10 cellular contexts compared by ENCODE assay signal in the genomic region with DNA sequence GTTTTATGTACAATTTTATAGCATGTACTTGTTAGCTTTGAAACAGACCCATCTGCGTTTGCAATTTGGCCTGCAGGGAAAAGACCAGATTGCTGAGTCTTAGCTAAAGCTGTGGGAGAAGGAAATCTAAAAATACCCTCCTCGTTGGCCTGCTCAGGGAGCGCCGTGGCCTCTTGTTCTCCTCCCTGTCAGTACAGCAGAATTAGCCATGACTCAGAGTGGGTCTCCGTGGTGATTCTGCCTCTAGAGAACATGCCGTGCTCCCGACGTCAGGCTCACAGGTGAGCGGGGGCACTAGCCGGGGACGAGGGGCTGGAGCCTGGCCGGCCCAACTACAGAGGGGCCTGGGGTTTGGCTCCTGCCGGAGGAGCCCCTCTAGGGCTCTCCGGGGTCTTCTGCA.
A peak's percentile ranks its signal among the peaks of the same experiment; 100 is the strongest.
DNase-seq lines count a peak whose midpoint lies in the region; ATAC-seq, FAIRE-seq and TF ChIP-seq lines count a peak whose summit lies in the region.
"Had no signal": no experiment of that assay in that cellular context is flagged by ENCODE, and none has a peak within 500 bp of the region (broad histone marks: within the 10 kb centered on the region; RNA-seq: fewer than 3 reads in every experiment).

No MANE protein-coding gene starts in this region.

- H3K4me1 ChIP-seq in astrocyte (ENCODE audit: insufficient read depth, low read length): no peaks in the 10 kb centered on the region
- H3K4me1 ChIP-seq: colonic mucosa had no signal

- H4K20me1 ChIP-seq in astrocyte (ENCODE audit: insufficient read depth, low read length): no peaks in the 10 kb centered on the region

- POLR2A ChIA-PET in BJ (lab: Charles Lee): interaction anchor here (0.5 to 0.7 kb wide), 4 partner anchors 13 to 1132 kb away, joined by 3 to 6 read pairs (median 4); no protein-coding TSS in a partner anchor

- no peak overlapping the region for H3K4me2 ChIP-seq in astrocyte (ENCODE audit: low read length)

- H3K27ac ChIP-seq in astrocyte (ENCODE audit: low read depth, low read length): no peak overlapping the region
- H3K27ac ChIP-seq: colonic mucosa had no signal

- no peak overlapping the region for H3K9ac ChIP-seq in astrocyte (ENCODE audit: low read length)

- FAIRE-seq in astrocyte (lab: Jason Lieb, UNC): no peak
- FAIRE-seq: D721Med had no signal

- peaks cover 17% of the 10 kb centered on the region for H3K27me3 Mint-ChIP-seq in astrocyte (ENCODE audit: low read depth, unreplicated experiment)

- H3K36me3 Mint-ChIP-seq in astrocyte (ENCODE audit: low read depth, unreplicated experiment): no peaks in the 10 kb centered on the region

- peaks cover 12% of the 10 kb centered on the region for H3K4me1 Mint-ChIP-seq in astrocyte (ENCODE audit: low read depth, unreplicated experiment)

- no peaks in the 10 kb centered on the region for H3K36me3 ChIP-seq in BJ (ENCODE audit: control insufficient read depth, insufficient read depth, low read length)
- no peaks in the 10 kb centered on the region for H3K36me3 ChIP-seq in astrocyte (ENCODE audit: insufficient read depth, low read length)
- H3K36me3 ChIP-seq: colonic mucosa had no signal

- H3K79me2 ChIP-seq in astrocyte (ENCODE audit: insufficient read depth, low read length): no peaks in the 10 kb centered on the region

- intact Hi-C loops in left cardiac atrium (cut with DNase I): no loop called here

- no peaks in the 10 kb centered on the region for H3K9me3 ChIP-seq in astrocyte (ENCODE audit: insufficient read depth, low read depth, low read length)
- H3K9me3 ChIP-seq: colonic mucosa had no signal

- DNase-seq in BJ (ENCODE audit: low read depth) (peak; percentile 75), astrocyte (ENCODE audit: low read depth) (peak; percentile 41), left cardiac atrium (peak; percentile 70), putamen (ENCODE audit: low spot score) (peak; percentile 23), retina (no peak), NCI-H446 (lab: John Stamatoyannopoulos, UW) (no peak)
- DNase-seq in activated CD4-positive, CD25-positive, alpha-beta regulatory T cell (lab: John Stamatoyannopoulos, UW): no peak
- DNase-seq: colonic mucosa had no signal

- no peak overlapping the region for H3K27ac Mint-ChIP-seq in astrocyte (ENCODE audit: unreplicated experiment)

- CTCF ChIA-PET in BJ (lab: Yijun Ruan, JAX): interaction anchor here (1.0 to 2.4 kb wide), 3 partner anchors 21 to 181 kb away, joined by 3 to 7 read pairs (median 4); no protein-coding TSS in a partner anchor

- H3K4me3 ChIP-seq in BJ (ENCODE audit: low read depth, low read length) (no peak overlapping the region), astrocyte (ENCODE audit: insufficient read depth, low read depth, low read length) (no peak overlapping the region)
- H3K4me3 ChIP-seq: colonic mucosa had no signal

- ATAC-seq in left cardiac atrium (peak; percentile 92 to 93), HG03354 (IDR thresholded peaks at IDR 0.05; ENCODE audit: poor library complexity, severe bottlenecking, unreplicated experiment) (no peak)

- H3K27me3 ChIP-seq in BJ (ENCODE audit: control insufficient read depth, insufficient read depth, low read length) (no peaks in the 10 kb centered on the region), astrocyte (ENCODE audit: insufficient read depth, low read length) (peaks cover 12% of the 10 kb centered on the region)
- H3K27me3 ChIP-seq: colonic mucosa had no signal

- no peak overlapping the region for H2AFZ ChIP-seq in astrocyte (ENCODE audit: low read depth, low read length)

- TF ChIP-seq CTCF in BJ (IDR thresholded peaks at IDR 0.05; ENCODE audit: insufficient read depth, low read depth, low read length): 0 out of 2 replicates have a peak, but pooled peaks have one; percentile 6
- no peak for TF ChIP-seq CTCF in astrocyte (IDR thresholded peaks at IDR 0.05; ENCODE audit: insufficient read depth, low read depth, low read length)

- H3K9me3 Mint-ChIP-seq in astrocyte (ENCODE audit: unreplicated experiment): peaks cover 6% of the 10 kb centered on the region

- peak overlapping the region; percentile 30 for H3K4me3 Mint-ChIP-seq in astrocyte (ENCODE audit: unreplicated experiment)

Comparison
In these comparisons a context has a peak if more than half of its experiments do, and no peak if none do; other contexts are left out.
1. DNase-seq: peak in BJ (single experiment), astrocyte (single experiment), left cardiac atrium (single experiment) and putamen (single experiment); none in retina (single experiment), NCI-H446 (0 of 2) and activated CD4-positive, CD25-positive, alpha-beta regulatory T cell (0 of 4).